In the genomic region with DNA sequence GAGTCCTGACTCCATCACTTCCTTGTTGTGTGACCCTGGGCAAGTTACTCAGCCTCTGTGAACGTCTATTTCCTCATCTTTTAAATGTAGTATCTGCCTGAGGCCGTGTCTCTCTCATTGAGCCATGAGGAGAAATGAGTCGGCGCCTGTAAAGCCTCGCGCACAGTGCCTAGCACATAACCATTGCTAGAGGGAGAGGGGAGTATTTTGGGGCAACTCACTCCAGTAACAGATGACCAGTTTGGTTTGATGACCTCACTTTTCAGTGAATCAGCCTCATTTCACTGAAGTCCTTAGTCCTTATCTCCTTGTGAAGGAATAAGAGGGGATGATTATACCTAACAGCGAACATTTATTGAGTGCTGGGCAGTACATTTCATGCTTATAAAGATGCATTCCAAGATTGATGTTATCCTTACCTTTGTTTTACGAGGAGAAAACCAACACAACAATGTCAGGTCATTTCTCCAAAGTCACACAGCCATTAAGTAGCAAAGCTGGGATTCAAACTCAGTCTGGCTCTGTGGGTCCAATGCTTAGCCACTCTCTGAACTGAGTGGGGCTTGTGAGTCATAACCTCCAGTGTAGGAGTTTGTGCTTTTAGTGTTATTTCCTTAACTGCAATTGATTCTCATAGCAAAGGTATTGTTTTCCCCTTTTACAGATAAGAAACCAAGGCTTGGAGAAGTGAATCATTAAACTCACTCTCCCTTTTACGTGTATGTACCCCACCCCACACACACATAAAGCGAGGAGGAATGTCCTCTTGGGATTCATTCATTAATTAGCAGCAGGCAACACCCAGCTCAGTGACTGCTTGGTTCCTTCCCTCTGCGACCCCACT, we compare ENCODE assay signal across 1 cellular context.
TF ChIP-seq lines count a peak whose summit lies in the region.

No MANE protein-coding gene starts in this region.

TF ChIP-seq in HEK293, 187 proteins besides CTCF, POLR2A, EP300 and RAD21 (continued from another document):
- TF ChIP-seq, protein P1, sequence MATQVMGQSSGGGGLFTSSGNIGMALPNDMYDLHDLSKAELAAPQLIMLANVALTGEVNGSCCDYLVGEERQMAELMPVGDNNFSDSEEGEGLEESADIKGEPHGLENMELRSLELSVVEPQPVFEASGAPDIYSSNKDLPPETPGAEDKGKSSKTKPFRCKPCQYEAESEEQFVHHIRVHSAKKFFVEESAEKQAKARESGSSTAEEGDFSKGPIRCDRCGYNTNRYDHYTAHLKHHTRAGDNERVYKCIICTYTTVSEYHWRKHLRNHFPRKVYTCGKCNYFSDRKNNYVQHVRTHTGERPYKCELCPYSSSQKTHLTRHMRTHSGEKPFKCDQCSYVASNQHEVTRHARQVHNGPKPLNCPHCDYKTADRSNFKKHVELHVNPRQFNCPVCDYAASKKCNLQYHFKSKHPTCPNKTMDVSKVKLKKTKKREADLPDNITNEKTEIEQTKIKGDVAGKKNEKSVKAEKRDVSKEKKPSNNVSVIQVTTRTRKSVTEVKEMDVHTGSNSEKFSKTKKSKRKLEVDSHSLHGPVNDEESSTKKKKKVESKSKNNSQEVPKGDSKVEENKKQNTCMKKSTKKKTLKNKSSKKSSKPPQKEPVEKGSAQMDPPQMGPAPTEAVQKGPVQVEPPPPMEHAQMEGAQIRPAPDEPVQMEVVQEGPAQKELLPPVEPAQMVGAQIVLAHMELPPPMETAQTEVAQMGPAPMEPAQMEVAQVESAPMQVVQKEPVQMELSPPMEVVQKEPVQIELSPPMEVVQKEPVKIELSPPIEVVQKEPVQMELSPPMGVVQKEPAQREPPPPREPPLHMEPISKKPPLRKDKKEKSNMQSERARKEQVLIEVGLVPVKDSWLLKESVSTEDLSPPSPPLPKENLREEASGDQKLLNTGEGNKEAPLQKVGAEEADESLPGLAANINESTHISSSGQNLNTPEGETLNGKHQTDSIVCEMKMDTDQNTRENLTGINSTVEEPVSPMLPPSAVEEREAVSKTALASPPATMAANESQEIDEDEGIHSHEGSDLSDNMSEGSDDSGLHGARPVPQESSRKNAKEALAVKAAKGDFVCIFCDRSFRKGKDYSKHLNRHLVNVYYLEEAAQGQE (tag by site-specific recombination; IDR thresholded peaks at IDR 0.05) = no peak
- TF ChIP-seq, protein P2, sequence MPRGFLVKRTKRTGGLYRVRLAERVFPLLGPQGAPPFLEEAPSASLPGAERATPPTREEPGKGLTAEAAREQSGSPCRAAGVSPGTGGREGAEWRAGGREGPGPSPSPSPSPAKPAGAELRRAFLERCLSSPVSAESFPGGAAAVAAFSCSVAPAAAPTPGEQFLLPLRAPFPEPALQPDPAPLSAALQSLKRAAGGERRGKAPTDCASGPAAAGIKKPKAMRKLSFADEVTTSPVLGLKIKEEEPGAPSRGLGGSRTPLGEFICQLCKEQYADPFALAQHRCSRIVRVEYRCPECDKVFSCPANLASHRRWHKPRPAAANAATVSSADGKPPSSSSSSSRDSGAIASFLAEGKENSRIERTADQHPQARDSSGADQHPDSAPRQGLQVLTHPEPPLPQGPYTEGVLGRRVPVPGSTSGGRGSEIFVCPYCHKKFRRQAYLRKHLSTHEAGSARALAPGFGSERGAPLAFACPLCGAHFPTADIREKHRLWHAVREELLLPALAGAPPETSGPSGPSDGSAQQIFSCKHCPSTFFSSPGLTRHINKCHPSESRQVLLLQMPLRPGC (tag by site-specific recombination; IDR thresholded peaks at IDR 0.05) = 0 out of 2 replicates have a peak, but pooled peaks have one; percentile 55
- TF ChIP-seq, protein P3, sequence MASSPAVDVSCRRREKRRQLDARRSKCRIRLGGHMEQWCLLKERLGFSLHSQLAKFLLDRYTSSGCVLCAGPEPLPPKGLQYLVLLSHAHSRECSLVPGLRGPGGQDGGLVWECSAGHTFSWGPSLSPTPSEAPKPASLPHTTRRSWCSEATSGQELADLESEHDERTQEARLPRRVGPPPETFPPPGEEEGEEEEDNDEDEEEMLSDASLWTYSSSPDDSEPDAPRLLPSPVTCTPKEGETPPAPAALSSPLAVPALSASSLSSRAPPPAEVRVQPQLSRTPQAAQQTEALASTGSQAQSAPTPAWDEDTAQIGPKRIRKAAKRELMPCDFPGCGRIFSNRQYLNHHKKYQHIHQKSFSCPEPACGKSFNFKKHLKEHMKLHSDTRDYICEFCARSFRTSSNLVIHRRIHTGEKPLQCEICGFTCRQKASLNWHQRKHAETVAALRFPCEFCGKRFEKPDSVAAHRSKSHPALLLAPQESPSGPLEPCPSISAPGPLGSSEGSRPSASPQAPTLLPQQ (tag by site-specific recombination; IDR thresholded peaks at IDR 0.05) = peak; percentile 40; the same call in 1 of the 2 replicates
- no peak for TF ChIP-seq ZNF221 (tag by site-specific recombination; IDR thresholded peaks at IDR 0.05; ENCODE audit: borderline replicate concordance)
- peak; percentile 36; the same call in 1 of the 2 replicates for TF ChIP-seq ZNF2 (tag by site-specific recombination; IDR thresholded peaks at IDR 0.05)
- 0 out of 2 replicates have a peak, but pooled peaks have one; percentile 21 for TF ChIP-seq ZNF558 (tag by site-specific recombination; IDR thresholded peaks at IDR 0.05)
- TF ChIP-seq, protein P4, sequence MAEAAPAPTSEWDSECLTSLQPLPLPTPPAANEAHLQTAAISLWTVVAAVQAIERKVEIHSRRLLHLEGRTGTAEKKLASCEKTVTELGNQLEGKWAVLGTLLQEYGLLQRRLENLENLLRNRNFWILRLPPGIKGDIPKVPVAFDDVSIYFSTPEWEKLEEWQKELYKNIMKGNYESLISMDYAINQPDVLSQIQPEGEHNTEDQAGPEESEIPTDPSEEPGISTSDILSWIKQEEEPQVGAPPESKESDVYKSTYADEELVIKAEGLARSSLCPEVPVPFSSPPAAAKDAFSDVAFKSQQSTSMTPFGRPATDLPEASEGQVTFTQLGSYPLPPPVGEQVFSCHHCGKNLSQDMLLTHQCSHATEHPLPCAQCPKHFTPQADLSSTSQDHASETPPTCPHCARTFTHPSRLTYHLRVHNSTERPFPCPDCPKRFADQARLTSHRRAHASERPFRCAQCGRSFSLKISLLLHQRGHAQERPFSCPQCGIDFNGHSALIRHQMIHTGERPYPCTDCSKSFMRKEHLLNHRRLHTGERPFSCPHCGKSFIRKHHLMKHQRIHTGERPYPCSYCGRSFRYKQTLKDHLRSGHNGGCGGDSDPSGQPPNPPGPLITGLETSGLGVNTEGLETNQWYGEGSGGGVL (tag by site-specific recombination; IDR thresholded peaks at IDR 0.05) = peak; percentile 31
- TF ChIP-seq ZBTB21 (tag by site-specific recombination; IDR thresholded peaks at IDR 0.05) = peak; percentile 87
- TF ChIP-seq, protein P5, sequence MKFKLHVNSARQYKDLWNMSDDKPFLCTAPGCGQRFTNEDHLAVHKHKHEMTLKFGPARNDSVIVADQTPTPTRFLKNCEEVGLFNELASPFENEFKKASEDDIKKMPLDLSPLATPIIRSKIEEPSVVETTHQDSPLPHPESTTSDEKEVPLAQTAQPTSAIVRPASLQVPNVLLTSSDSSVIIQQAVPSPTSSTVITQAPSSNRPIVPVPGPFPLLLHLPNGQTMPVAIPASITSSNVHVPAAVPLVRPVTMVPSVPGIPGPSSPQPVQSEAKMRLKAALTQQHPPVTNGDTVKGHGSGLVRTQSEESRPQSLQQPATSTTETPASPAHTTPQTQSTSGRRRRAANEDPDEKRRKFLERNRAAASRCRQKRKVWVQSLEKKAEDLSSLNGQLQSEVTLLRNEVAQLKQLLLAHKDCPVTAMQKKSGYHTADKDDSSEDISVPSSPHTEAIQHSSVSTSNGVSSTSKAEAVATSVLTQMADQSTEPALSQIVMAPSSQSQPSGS (tag by site-specific recombination; IDR thresholded peaks at IDR 0.05; ENCODE audit: low read depth) = peak; percentile 84
- TF ChIP-seq FEZF1 (tag by site-specific recombination; IDR thresholded peaks at IDR 0.05) = peak; percentile 65
- no peak for TF ChIP-seq TCF7L2 (IDR thresholded peaks at IDR 0.05; ENCODE audit: borderline replicate concordance, low read depth, low read length)
- TF ChIP-seq, protein P6, sequence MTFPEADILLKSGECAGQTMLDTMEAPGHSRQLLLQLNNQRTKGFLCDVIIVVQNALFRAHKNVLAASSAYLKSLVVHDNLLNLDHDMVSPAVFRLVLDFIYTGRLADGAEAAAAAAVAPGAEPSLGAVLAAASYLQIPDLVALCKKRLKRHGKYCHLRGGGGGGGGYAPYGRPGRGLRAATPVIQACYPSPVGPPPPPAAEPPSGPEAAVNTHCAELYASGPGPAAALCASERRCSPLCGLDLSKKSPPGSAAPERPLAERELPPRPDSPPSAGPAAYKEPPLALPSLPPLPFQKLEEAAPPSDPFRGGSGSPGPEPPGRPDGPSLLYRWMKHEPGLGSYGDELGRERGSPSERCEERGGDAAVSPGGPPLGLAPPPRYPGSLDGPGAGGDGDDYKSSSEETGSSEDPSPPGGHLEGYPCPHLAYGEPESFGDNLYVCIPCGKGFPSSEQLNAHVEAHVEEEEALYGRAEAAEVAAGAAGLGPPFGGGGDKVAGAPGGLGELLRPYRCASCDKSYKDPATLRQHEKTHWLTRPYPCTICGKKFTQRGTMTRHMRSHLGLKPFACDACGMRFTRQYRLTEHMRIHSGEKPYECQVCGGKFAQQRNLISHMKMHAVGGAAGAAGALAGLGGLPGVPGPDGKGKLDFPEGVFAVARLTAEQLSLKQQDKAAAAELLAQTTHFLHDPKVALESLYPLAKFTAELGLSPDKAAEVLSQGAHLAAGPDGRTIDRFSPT (tag by site-specific recombination; IDR thresholded peaks at IDR 0.05) = peak; percentile 62; the same call in 1 of the 2 replicates
- no peak for TF ChIP-seq ZNF76 (tag by site-specific recombination; IDR thresholded peaks at IDR 0.05; ENCODE audit: borderline replicate concordance, low read depth)
- TF ChIP-seq SETDB1 (IDR thresholded peaks at IDR 0.05; ENCODE audit: insufficient read length, low read length) = peak; percentile 18
- TF ChIP-seq SP7 (tag by site-specific recombination; IDR thresholded peaks at IDR 0.05) = peak; percentile 98
- no peak for TF ChIP-seq SCRT1 (tag by site-specific recombination; IDR thresholded peaks at IDR 0.05; ENCODE audit: borderline replicate concordance)
- TF ChIP-seq, protein P7, sequence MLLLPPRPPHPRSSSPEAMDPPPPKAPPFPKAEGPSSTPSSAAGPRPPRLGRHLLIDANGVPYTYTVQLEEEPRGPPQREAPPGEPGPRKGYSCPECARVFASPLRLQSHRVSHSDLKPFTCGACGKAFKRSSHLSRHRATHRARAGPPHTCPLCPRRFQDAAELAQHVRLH (tag by site-specific recombination; IDR thresholded peaks at IDR 0.05) = 0 out of 2 replicates have a peak, but pooled peaks have one; percentile 24
- 0 out of 2 replicates have a peak, but pooled peaks have one; percentile 32 for TF ChIP-seq KLF16 (tag by site-specific recombination; IDR thresholded peaks at IDR 0.05)
- 0 out of 2 replicates have a peak, but pooled peaks have one; percentile 24 for TF ChIP-seq ZBTB17 (tag by site-specific recombination; IDR thresholded peaks at IDR 0.05)
- TF ChIP-seq ZNF335 (tag by site-specific recombination; conservative IDR thresholded peaks at IDR 0.05) = peak; percentile 38; the same call in 1 of the 2 replicates
- peak; percentile 74; the same call in 1 of the 2 replicates for TF ChIP-seq ZNF843 (tag by site-specific recombination; IDR thresholded peaks at IDR 0.05)
- TF ChIP-seq ZFHX2 (tag by site-specific recombination; conservative IDR thresholded peaks at IDR 0.05) = peak; percentile 71
- no peak for TF ChIP-seq KLF8 (tag by site-specific recombination; IDR thresholded peaks at IDR 0.05)
- TF ChIP-seq ZFP3 (tag by site-specific recombination; IDR thresholded peaks at IDR 0.05; ENCODE audit: low read depth) = peak; percentile 57; the same call in 1 of the 2 replicates
